Comparison of ENCODE assay signal across 1 cellular context in the genomic region with DNA sequence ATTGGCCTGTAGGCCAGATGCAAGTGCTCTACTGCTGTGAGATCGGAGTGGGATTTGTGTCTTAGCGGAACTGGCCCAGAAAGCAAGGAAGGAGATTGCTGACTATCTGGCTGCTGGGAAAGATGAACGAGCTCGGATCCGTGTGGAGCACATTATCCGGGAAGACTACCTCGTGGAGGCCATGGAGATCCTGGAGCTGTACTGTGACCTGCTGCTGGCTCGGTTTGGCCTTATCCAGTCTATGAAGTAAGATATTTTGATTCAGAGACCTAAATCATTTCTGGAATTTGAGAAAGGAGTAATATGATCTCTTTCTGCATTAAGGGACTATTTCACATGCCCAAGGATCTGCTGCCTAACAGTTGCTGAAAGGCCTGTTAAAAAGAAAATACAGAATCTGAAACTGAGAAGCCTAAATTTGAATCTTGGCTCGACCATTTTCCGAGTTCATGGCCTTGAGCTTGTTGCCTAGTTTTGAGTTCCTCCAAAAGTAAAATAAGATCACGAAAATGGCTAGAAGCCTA.
TF ChIP-seq lines count a peak whose summit lies in the region.

No MANE protein-coding gene starts in this region.

TF ChIP-seq in GM23338, 12 proteins besides CTCF, POLR2A, EP300 and RAD21 (continued from another document):
- TF ChIP-seq, protein P1, sequence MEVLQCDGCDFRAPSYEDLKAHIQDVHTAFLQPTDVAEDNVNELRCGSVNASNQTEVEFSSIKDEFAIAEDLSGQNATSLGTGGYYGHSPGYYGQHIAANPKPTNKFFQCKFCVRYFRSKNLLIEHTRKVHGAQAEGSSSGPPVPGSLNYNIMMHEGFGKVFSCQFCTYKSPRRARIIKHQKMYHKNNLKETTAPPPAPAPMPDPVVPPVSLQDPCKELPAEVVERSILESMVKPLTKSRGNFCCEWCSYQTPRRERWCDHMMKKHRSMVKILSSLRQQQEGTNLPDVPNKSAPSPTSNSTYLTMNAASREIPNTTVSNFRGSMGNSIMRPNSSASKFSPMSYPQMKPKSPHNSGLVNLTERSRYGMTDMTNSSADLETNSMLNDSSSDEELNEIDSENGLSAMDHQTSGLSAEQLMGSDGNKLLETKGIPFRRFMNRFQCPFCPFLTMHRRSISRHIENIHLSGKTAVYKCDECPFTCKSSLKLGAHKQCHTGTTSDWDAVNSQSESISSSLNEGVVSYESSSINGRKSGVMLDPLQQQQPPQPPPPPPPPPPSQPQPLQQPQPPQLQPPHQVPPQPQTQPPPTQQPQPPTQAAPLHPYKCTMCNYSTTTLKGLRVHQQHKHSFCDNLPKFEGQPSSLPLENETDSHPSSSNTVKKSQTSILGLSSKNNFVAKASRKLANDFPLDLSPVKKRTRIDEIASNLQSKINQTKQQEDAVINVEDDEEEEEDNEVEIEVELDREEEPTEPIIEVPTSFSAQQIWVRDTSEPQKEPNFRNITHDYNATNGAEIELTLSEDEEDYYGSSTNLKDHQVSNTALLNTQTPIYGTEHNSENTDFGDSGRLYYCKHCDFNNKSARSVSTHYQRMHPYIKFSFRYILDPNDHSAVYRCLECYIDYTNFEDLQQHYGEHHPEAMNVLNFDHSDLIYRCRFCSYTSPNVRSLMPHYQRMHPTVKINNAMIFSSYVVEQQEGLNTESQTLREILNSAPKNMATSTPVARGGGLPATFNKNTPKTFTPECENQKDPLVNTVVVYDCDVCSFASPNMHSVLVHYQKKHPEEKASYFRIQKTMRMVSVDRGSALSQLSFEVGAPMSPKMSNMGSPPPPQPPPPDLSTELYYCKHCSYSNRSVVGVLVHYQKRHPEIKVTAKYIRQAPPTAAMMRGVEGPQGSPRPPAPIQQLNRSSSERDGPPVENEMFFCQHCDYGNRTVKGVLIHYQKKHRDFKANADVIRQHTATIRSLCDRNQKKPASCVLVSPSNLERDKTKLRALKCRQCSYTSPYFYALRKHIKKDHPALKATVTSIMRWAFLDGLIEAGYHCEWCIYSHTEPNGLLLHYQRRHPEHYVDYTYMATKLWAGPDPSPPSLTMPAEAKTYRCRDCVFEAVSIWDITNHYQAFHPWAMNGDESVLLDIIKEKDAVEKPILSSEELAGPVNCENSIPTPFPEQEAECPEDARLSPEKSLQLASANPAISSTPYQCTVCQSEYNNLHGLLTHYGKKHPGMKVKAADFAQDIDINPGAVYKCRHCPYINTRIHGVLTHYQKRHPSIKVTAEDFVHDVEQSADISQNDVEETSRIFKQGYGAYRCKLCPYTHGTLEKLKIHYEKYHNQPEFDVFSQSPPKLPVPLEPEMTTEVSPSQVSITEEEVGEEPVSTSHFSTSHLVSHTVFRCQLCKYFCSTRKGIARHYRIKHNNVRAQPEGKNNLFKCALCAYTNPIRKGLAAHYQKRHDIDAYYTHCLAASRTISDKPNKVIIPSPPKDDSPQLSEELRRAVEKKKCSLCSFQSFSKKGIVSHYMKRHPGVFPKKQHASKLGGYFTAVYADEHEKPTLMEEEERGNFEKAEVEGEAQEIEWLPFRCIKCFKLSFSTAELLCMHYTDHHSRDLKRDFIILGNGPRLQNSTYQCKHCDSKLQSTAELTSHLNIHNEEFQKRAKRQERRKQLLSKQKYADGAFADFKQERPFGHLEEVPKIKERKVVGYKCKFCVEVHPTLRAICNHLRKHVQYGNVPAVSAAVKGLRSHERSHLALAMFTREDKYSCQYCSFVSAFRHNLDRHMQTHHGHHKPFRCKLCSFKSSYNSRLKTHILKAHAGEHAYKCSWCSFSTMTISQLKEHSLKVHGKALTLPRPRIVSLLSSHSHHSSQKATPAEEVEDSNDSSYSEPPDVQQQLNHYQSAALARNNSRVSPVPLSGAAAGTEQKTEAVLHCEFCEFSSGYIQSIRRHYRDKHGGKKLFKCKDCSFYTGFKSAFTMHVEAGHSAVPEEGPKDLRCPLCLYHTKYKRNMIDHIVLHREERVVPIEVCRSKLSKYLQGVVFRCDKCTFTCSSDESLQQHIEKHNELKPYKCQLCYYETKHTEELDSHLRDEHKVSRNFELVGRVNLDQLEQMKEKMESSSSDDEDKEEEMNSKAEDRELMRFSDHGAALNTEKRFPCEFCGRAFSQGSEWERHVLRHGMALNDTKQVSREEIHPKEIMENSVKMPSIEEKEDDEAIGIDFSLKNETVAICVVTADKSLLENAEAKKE (CRISPR knock-in tag; IDR thresholded peaks at IDR 0.05) = no peak
- TF ChIP-seq EZH2phosphoT487 (IDR thresholded peaks at IDR 0.05; ENCODE audit: unreplicated experiment) = no peak
